ENCODE assay signal across 9 cellular contexts in the genomic region with DNA sequence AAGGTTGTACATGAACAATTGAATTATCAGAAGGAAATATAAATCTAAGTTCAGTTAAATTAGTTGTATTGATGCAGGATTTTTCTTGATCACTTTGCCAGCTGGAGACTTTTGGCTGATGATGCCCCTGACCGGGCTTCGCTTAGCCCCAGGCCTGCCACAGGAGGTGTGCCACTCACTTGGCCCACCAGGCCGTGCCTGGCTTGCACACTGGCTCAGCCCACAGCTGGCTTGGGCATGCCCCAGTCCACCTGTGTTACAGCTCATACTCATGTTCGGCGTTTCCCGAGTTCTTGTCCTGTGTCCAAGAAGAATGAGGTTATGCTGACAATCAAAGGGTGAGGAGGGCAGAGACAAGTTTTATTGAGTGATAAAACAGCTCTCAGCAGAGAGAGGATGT.
"Had no signal": no experiment of that assay in that cellular context is flagged by ENCODE, and none has a peak within 500 bp of the region (broad histone marks: within the 10 kb centered on the region; RNA-seq: fewer than 3 reads in every experiment).

No MANE protein-coding gene starts in this region.

- FAIRE-seq: HepG2 had no signal

- H3K36me3 ChIP-seq: HAP-1 had no signal

- H3K4me1 Mint-ChIP-seq: IgD-negative memory B cell had no signal

- DNase-seq: GOT3, H7, HFFc6, KBM-7 had no signal

- H3K9me3 Mint-ChIP-seq: HFFc6 had no signal

- H3K4me3 ChIP-seq: HAP-1 had no signal

- H3K27ac ChIP-seq: HL-60 had no signal

- ATAC-seq: HCT116, HepG2 had no signal

- H3K27ac Mint-ChIP-seq: HFFc6, IgD-negative memory B cell had no signal

- H3K4me3 Mint-ChIP-seq: HFFc6, IgD-negative memory B cell had no signal

- H3K9me3 ChIP-seq: HAP-1 had no signal
